8 cellular contexts compared by ENCODE assay signal in the genomic region with DNA sequence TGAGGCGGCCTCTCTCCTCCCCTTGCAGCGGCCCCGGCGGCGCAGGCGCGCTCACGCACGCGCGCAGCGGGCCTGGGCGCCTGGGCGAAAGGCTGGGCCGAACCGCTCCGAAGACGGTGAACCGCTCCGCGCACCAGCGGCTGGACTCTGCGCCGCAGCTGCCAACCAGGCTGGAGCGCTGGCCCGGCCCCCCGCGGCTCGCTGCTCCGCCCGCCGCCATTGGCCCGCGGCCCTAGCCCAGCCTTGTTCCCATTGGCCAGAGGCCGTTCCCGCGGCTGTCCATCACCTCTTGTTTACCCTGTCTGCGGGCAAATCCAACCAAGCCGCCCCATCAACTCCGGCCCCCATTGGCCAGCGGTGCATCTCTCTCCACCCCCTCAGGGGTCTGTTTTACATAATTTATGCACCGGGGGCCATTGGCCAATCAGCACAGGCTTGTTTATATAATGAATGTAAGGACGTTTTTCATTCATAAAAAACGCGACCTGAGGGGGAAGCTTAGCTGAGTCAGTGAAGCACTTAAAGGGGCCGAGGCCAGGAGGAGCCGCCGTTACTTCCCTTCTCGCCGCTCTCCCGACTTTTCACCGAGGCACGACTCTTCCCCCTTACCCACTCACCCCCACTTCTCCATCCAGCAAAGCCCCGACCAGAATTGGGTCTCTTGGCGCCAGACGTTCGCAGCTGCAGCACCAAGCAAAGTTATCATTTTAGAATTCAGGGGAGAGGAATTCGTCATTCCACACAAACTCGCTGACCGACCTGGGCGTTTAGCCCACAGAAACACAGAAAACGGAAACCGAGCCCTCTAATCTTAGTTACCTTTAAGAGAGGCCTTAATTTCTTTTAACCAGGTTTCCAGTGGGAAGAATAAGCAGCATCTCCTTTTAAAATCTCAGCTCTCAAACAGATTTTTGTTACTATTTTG. TPM values are rescaled to one million over a fixed set of nuclear protein-coding genes. Genes with fewer than 3 reads are reported as not detected.
A peak's percentile ranks its signal among the peaks of the same experiment; 100 is the strongest.
DNase-seq lines count a peak whose midpoint lies in the region; ATAC-seq, FAIRE-seq and TF ChIP-seq lines count a peak whose summit lies in the region.

A gene (minus strand): TSS at position 149 of the 925 bp plus-strand sequence. CDS start 3,221 bp downstream, outside the sequence.

- H3K4me3 ChIP-seq in kidney (ENCODE audit: low read length in 2 of 2) = peak within 1 kb of the TSS; percentile 84 to 85

- no peak for TF ChIP-seq CTCF in kidney (IDR thresholded peaks at IDR 0.05; ENCODE audit: borderline replicate concordance, extremely low read depth, insufficient read depth)

- peak within 1 kb of the TSS; percentile 27 to 89 for H3K9ac ChIP-seq in kidney (ENCODE audit: low read length in 2 of 2)

- H3K4me1 ChIP-seq in kidney (ENCODE audit: control insufficient read depth in 1 of 2, insufficient read depth in 1 of 2, low read depth in 1 of 2, low read length in 2 of 2) = peaks cover 7 to 10% of the 10 kb centered on the region in 2 donors

- no peaks in the 10 kb centered on the region for H3K9me3 ChIP-seq in kidney (ENCODE audit: control insufficient read depth in 1 of 2, low read length in 2 of 2)

- peak within 1 kb of the TSS; percentile 54 for H3K27ac ChIP-seq in cingulate gyrus (ENCODE audit: low read depth, low read length)
- peak within 1 kb of the TSS; percentile 67 to 85 for H3K27ac ChIP-seq in kidney (ENCODE audit: low read depth in 2 of 2, low read length in 2 of 2)

- intact Hi-C loops in kidney (cut with DNase I) = no loop called here

- DNase-seq in Ammon's horn (ENCODE audit: low spot score) (peak; percentile 99), GM19238 (ENCODE audit: insufficient read length, low spot score) (peak; percentile 96), NCI-H510A treated with DMSO at 0.1 percent for 48 hours (lab: John Stamatoyannopoulos, UW) (peak; percentile 97), kidney (peak; percentile 100)
- DNase-seq in activated CD4-positive, alpha-beta T cell treated with anti-CD3 and anti-CD28 coated beads for 4 hours = peak; percentile 80
- DNase-seq in stimulated activated CD4-positive, alpha-beta T cell treated with anti-CD3 and anti-CD28 coated beads, Interleukin-15, amount 100 ng/mL, for 1 hour (ENCODE audit: low read depth in 1 of 2, low spot score in 1 of 2) = peak; percentile 63 to 86

- H3K36me3 ChIP-seq in kidney (ENCODE audit: control insufficient read depth in 1 of 2, insufficient read depth in 2 of 2, low read length in 2 of 2) = peaks cover 0 to 3% of the 10 kb centered on the region in 2 donors

- FAIRE-seq in kidney (lab: Jason Lieb, UNC) = peak; percentile 94

- ATAC-seq in HG03439 (IDR thresholded peaks at IDR 0.05; ENCODE audit: unreplicated experiment) = peak; percentile 95

RNA-seq across cellular contexts. Expression of the gene that starts here (rescaled TPM):
- 34.6 TPM for total RNA-seq in kidney
- polyA plus RNA-seq in kidney (ENCODE audit: insufficient read depth, low read depth, low replicate concordance) = 5.1 TPM

Comparison
In these comparisons a context has a peak if more than half of its experiments do, and no peak if none do; other contexts are left out.
1. Peak in every context shown above with its lines: DNase-seq, ATAC-seq, H3K4me3 ChIP-seq and H3K27ac ChIP-seq.